In the genomic region with DNA sequence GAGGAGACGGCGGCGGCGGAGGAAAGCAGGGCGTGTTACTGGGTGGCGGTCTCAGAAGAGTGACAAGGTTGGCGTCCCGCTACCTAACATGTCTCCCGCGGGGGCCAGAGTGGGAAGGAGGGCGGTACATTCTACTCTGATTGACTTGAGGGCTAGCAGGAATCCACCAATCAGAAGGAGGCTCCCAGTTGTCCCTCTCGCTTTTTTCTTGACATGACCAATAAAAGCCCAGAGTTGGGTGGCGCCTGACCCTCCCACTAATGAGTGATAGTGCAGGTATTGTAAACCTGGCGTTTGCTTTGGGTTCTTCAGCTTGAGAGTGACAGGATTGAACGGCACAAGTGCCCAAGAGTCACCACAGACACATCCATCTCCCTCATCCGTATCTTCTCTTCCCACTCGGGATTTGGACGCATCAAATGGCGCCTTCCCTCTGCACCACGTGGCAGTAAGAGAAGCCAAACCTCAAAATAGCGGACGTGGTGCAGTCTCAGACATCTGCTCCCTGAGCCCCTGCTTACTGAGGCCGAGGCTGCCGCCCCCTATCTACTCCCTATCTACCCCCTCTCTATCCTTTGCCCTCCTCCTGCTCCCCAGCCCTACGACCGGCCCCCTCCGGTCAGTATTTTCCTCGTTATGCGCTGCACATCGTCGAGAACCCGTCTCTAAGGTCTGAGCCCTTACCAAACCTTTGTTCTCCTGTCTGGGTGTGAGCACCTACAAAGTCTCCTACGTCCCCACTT, we compare ENCODE assay signal across 8 cellular contexts. TPM values are rescaled to one million over a fixed set of nuclear protein-coding genes. Genes with fewer than 3 reads are reported as not detected.
DNase-seq lines count a peak whose midpoint lies in the region; FAIRE-seq lines count a peak whose summit lies in the region.

No MANE protein-coding gene starts in this region.

- H3K4me1 ChIP-seq in HAP-1 (peaks cover 11% of the 10 kb centered on the region), neuron (ENCODE audit: insufficient read depth, low read length) (peaks cover 12% of the 10 kb centered on the region)

- peak; percentile 95 for FAIRE-seq in G401.6 (lab: Jason Lieb, UNC)

- in situ Hi-C loops in HAP-1 (cut with MboI; ENCODE audit: low sequenced_read_pairs), result no loop called here

- H3K9me3 ChIP-seq in HAP-1 (no peaks in the 10 kb centered on the region; the same call in 1 of the 2 replicates), MG63 (no peaks in the 10 kb centered on the region), neuron (ENCODE audit: low read length) (no peaks in the 10 kb centered on the region)

- no peaks in the 10 kb centered on the region for H3K36me3 ChIP-seq in HAP-1 (replicated peaks)
- H3K36me3 ChIP-seq in MG63, result no peaks in the 10 kb centered on the region
- no peaks in the 10 kb centered on the region for H3K36me3 ChIP-seq in neuron (ENCODE audit: insufficient read depth, low read length)

- H3K4me3 ChIP-seq in HAP-1, result peak overlapping the region; percentile 84
- peak overlapping the region; percentile 86 for H3K4me3 ChIP-seq in MG63
- H3K4me3 ChIP-seq in neuron (ENCODE audit: low read length), result peak overlapping the region; percentile 89

- peak; percentile 94 to 95 for DNase-seq in HAP-1 (ENCODE audit: low spot score in 2 of 2)
- peak; percentile 88 for DNase-seq in MG63
- DNase-seq in SHP77 treated with DMSO at 0.1 percent for 48 hours (lab: John Stamatoyannopoulos, UW), result peak; percentile 96
- peak; percentile 88 for DNase-seq in activated gamma-delta T cell treated with Interleukin-2 at 50 U/mL for 16 hours
- peak; percentile 90 for DNase-seq in foreskin melanocyte
- peak; percentile 91 for DNase-seq in stromal cell of bone marrow (ENCODE audit: low read depth)

- H3K27me3 ChIP-seq in HAP-1 (ENCODE audit: low read depth) (no peaks in the 10 kb centered on the region), MG63 (no peaks in the 10 kb centered on the region), neuron (ENCODE audit: insufficient read depth, low read length) (no peaks in the 10 kb centered on the region)

- peak overlapping the region; percentile 75 for H2AFZ ChIP-seq in neuron (ENCODE audit: low read depth, low read length)

RNA-seq across cellular contexts. Expression of a gene that starts 0.7 kb away (rescaled TPM):
- 0.89 and 7.2 TPM in 2 replicates for total RNA-seq in MG63 (2014; rRNA removed; shearing (Covaris generic); ENCODE audit: low replicate concordance)

RNA-seq across cellular contexts. Expression of a gene that starts 33.9 kb away (rescaled TPM):
- 385 and 431 TPM in 2 replicates for total RNA-seq in MG63 (2014; rRNA removed; shearing (Covaris generic); ENCODE audit: low replicate concordance)

RNA-seq across cellular contexts. Expression of a gene that starts 50.9 kb away (rescaled TPM):
- 24.8 and 210 TPM in 2 replicates for total RNA-seq in MG63 (2014; rRNA removed; shearing (Covaris generic); ENCODE audit: low replicate concordance)

Comparison
In these comparisons a context has a peak if more than half of its experiments do, and no peak if none do; other contexts are left out.
1. Peak in every context shown above with its lines: DNase-seq and H3K4me3 ChIP-seq.